ENCODE assay signal across 16 cellular contexts in genomic region chr1:173393655-173393993, GRCh38.
DNase-seq lines count a peak whose midpoint lies in the region; ATAC-seq and TF ChIP-seq lines count a peak whose summit lies in the region.
"Had no signal": no experiment of that assay in that cellular context is flagged by ENCODE, and none has a peak within 500 bp of the region (broad histone marks: within the 10 kb centered on the region; RNA-seq: fewer than 3 reads in every experiment).

No MANE protein-coding gene starts in this region.

- no peak overlapping the region for H3K27ac Mint-ChIP-seq in CD8-positive, alpha-beta T cell
- H3K27ac Mint-ChIP-seq in activated T-cell treated with anti-CD3 and anti-CD28 coated beads, Interleukin-2, amount 50 U/mL, for 72 hours = no peak overlapping the region
- H3K27ac Mint-ChIP-seq: CD4-positive, alpha-beta T cell had no signal

- no peaks in the 10 kb centered on the region for H3K4me1 Mint-ChIP-seq in CD8-positive, alpha-beta T cell (ENCODE audit: low read depth)
- no peaks in the 10 kb centered on the region for H3K4me1 Mint-ChIP-seq in activated T-cell treated with anti-CD3 and anti-CD28 coated beads, Interleukin-2, amount 50 U/mL, for 72 hours (ENCODE audit: low read depth)

- no peak for TF ChIP-seq CTCF in astrocyte of the spinal cord (IDR thresholded peaks at IDR 0.05; ENCODE audit: low read depth, low read length)
- no peak for TF ChIP-seq CTCF in foreskin fibroblast (IDR thresholded peaks at IDR 0.05; ENCODE audit: low read depth, low read length)
- no peak for TF ChIP-seq CTCF in CD8-positive, alpha-beta T cell (IDR thresholded peaks at IDR 0.05)

- intact Hi-C loops in CD8-positive, alpha-beta T cell (cut with DNase I, micrococcal nuclease) = no loop called here

- in situ Hi-C loops in astrocyte of the spinal cord (cut with HindIII; ENCODE audit: low sequenced_read_pairs) = no loop called here

- H3K9me3 ChIP-seq in CD8-positive, alpha-beta T cell (ENCODE audit: low read length) = no peaks in the 10 kb centered on the region
- H3K9me3 ChIP-seq: esophagus muscularis mucosa, HAP-1, left lung, thoracic aorta had no signal

- no peaks in the 10 kb centered on the region for H3K27me3 ChIP-seq in CD8-positive, alpha-beta T cell (ENCODE audit: insufficient read depth, low read length)
- H3K27me3 ChIP-seq: esophagus muscularis mucosa, left lung had no signal

- peak; percentile 85 for DNase-seq in HCEC 1CT
- DNase-seq in astrocyte of the spinal cord (ENCODE audit: low read depth, low spot score) = peak; percentile 64
- DNase-seq in foreskin fibroblast = peak; percentile 77 to 87
- DNase-seq in CD8-positive, alpha-beta T cell = no peak
- DNase-seq in hepatic stellate cell (ENCODE audit: low spot score) = no peak
- DNase-seq in activated T-cell treated with anti-CD3 and anti-CD28 coated beads, Interleukin-2, amount 50 U/mL, for 72 hours = no peak
- DNase-seq in activated effector memory CD4-positive, alpha-beta T cell treated with Interleukin-2 at 50 U/mL for 16 hours = no peak
- DNase-seq: activated naive CD4-positive, alpha-beta T cell treated with anti-CD3 and anti-CD28 coated beads, Interleukin-2, amount 50 U/mL, for 16 hours; activated T-cell treated with anti-CD3 and anti-CD28 coated beads for 4 hours; CD4-positive, alpha-beta T cell; left lung; NCI-H1436 treated with DMSO at 0.1 percent for 48 hours; NCI-H345 had no signal

- H3K27ac ChIP-seq in CD8-positive, alpha-beta T cell (ENCODE audit: low read depth, low read length) = no peak overlapping the region
- H3K27ac ChIP-seq: esophagus muscularis mucosa, left lung, thoracic aorta had no signal

- H3K36me3 ChIP-seq in CD8-positive, alpha-beta T cell (ENCODE audit: insufficient read depth, low read length) = no peaks in the 10 kb centered on the region
- H3K36me3 ChIP-seq: esophagus muscularis mucosa, HAP-1, left lung, thoracic aorta had no signal

- no peak for ATAC-seq in CD8-positive, alpha-beta T cell
- no peak for ATAC-seq in activated T-cell treated with anti-CD3 and anti-CD28 coated beads, Interleukin-2, amount 50 U/mL, for 72 hours (replicated peaks in 1 of 2)

- no peaks in the 10 kb centered on the region for H3K27me3 Mint-ChIP-seq in CD8-positive, alpha-beta T cell (ENCODE audit: low read depth)
- no peaks in the 10 kb centered on the region for H3K27me3 Mint-ChIP-seq in activated T-cell treated with anti-CD3 and anti-CD28 coated beads, Interleukin-2, amount 50 U/mL, for 72 hours (ENCODE audit: low read depth)
- H3K27me3 Mint-ChIP-seq: CD4-positive, alpha-beta T cell had no signal

- no peaks in the 10 kb centered on the region for H3K9me3 Mint-ChIP-seq in CD8-positive, alpha-beta T cell
- no peaks in the 10 kb centered on the region for H3K9me3 Mint-ChIP-seq in activated T-cell treated with anti-CD3 and anti-CD28 coated beads, Interleukin-2, amount 50 U/mL, for 72 hours
- H3K9me3 Mint-ChIP-seq: CD4-positive, alpha-beta T cell had no signal

- no peaks in the 10 kb centered on the region for H3K4me1 ChIP-seq in CD8-positive, alpha-beta T cell (ENCODE audit: insufficient read depth, low read length)
- H3K4me1 ChIP-seq: HAP-1, left lung had no signal

- H3K4me3 ChIP-seq in astrocyte of the spinal cord (ENCODE audit: low read depth, low read length) = no peak overlapping the region
- H3K4me3 ChIP-seq in foreskin fibroblast (ENCODE audit: low read depth in 1 of 2, low read length in 2 of 2) = no peak overlapping the region
- no peak overlapping the region for H3K4me3 ChIP-seq in CD8-positive, alpha-beta T cell (ENCODE audit: low read depth, low read length)
- H3K4me3 ChIP-seq: esophagus muscularis mucosa, HAP-1, left lung, thoracic aorta had no signal

- POLR2A ChIA-PET in CD8-positive, alpha-beta T cell (lab: Charles Lee) = no interaction called here

- H3K4me3 Mint-ChIP-seq in CD8-positive, alpha-beta T cell = no peak overlapping the region
- no peak overlapping the region for H3K4me3 Mint-ChIP-seq in activated T-cell treated with anti-CD3 and anti-CD28 coated beads, Interleukin-2, amount 50 U/mL, for 72 hours
- H3K4me3 Mint-ChIP-seq: CD4-positive, alpha-beta T cell had no signal

- H3K36me3 Mint-ChIP-seq in CD8-positive, alpha-beta T cell = peaks cover 14% of the 10 kb centered on the region
- no peaks in the 10 kb centered on the region for H3K36me3 Mint-ChIP-seq in activated T-cell treated with anti-CD3 and anti-CD28 coated beads, Interleukin-2, amount 50 U/mL, for 72 hours (ENCODE audit: insufficient read depth in 2 of 2)

- CTCF ChIA-PET in CD8-positive, alpha-beta T cell (lab: Charles Lee) = no interaction called here

Comparison
In these comparisons a context has a peak if more than half of its experiments do, and no peak if none do; other contexts are left out.
1. DNase-seq: peak in HCEC 1CT (single experiment), astrocyte of the spinal cord (single experiment) and foreskin fibroblast (2 of 2); none in CD8-positive, alpha-beta T cell (0 of 7), hepatic stellate cell (single experiment), activated T-cell treated with anti-CD3 and anti-CD28 coated beads, Interleukin-2, amount 50 U/mL, for 72 hours (0 of 2) and activated effector memory CD4-positive, alpha-beta T cell treated with Interleukin-2 at 50 U/mL for 16 hours (single experiment).